1 cellular context compared by ENCODE assay signal in genomic region chr22:20937031-20937793, GRCh38.
TF ChIP-seq lines count a peak whose summit lies in the region.

No MANE protein-coding gene starts in this region.

TF ChIP-seq in A549, 52 proteins besides CTCF, POLR2A, EP300 and RAD21 (continued from another document):
- TF ChIP-seq, protein P1, sequence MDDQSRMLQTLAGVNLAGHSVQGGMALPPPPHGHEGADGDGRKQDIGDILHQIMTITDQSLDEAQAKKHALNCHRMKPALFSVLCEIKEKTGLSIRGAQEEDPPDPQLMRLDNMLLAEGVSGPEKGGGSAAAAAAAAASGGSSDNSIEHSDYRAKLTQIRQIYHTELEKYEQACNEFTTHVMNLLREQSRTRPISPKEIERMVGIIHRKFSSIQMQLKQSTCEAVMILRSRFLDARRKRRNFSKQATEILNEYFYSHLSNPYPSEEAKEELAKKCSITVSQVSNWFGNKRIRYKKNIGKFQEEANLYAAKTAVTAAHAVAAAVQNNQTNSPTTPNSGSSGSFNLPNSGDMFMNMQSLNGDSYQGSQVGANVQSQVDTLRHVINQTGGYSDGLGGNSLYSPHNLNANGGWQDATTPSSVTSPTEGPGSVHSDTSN (IDR thresholded peaks at IDR 0.05): no peak
- TF ChIP-seq BHLHE40 (IDR thresholded peaks at IDR 0.05; ENCODE audit: low read depth, low read length) (no peak), MYC (IDR thresholded peaks at IDR 0.05; ENCODE audit: borderline replicate concordance, low read length) (no peak), CBX8 (IDR thresholded peaks at IDR 0.05) (no peak), RNF2 (IDR thresholded peaks at IDR 0.05; ENCODE audit: borderline replicate concordance, low read depth) (no peak), RARB (CRISPR knock-in tag; IDR thresholded peaks at IDR 0.05) (no peak), MAFK (IDR thresholded peaks at IDR 0.05; ENCODE audit: partially characterized antibody) (no peak), ZC3H11A (IDR thresholded peaks at IDR 0.05) (no peak), HOXA7 (CRISPR knock-in tag; IDR thresholded peaks at IDR 0.05) (no peak), NR3C1 (IDR thresholded peaks at IDR 0.05) (no peak), BCL3 (IDR thresholded peaks at IDR 0.05) (no peak)
- TF ChIP-seq, protein P2, sequence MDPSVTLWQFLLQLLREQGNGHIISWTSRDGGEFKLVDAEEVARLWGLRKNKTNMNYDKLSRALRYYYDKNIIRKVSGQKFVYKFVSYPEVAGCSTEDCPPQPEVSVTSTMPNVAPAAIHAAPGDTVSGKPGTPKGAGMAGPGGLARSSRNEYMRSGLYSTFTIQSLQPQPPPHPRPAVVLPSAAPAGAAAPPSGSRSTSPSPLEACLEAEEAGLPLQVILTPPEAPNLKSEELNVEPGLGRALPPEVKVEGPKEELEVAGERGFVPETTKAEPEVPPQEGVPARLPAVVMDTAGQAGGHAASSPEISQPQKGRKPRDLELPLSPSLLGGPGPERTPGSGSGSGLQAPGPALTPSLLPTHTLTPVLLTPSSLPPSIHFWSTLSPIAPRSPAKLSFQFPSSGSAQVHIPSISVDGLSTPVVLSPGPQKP (IDR thresholded peaks at IDR 0.05; ENCODE audit: low read depth, low read length): no peak
